In genomic region chr11:120710354-120711187, GRCh38 we compare ENCODE assay signal across 8 cellular contexts.
A peak's percentile ranks its signal among the peaks of the same experiment; 100 is the strongest.
DNase-seq lines count a peak whose midpoint lies in the region; ATAC-seq, FAIRE-seq and TF ChIP-seq lines count a peak whose summit lies in the region.

No MANE protein-coding gene starts in this region.

- H3K27me3 ChIP-seq in pancreas: no peaks in the 10 kb centered on the region
- H3K27me3 ChIP-seq in effector memory CD4-positive, alpha-beta T cell (replicated peaks; ENCODE audit: control insufficient read depth, insufficient read depth, low read length, poor library complexity, severe bottlenecking): no peaks in the 10 kb centered on the region

- in situ Hi-C loops in GM13976 (cut with MboI; ENCODE audit: low sequenced_read_pairs, unreplicated experiment): no loop called here

- DNase-seq in NCI-H69 (lab: John Stamatoyannopoulos, UW) (peak; percentile 24), fibroblast of pulmonary artery (ENCODE audit: low read depth) (peak; percentile 84), pancreas (peak in 3 of 6 donors; percentile 6 to 30 (median 18)), germinal center (ENCODE audit: low spot score) (no peak), GM13976 (ENCODE audit: low spot score) (no peak)
- no peak for DNase-seq in effector memory CD4-positive, alpha-beta T cell
- no peak for DNase-seq in stimulated activated naive CD4-positive, alpha-beta T cell treated with Interleukin-2 at 50 U/mL for 16 hours (lab: John Stamatoyannopoulos, UW)

- FAIRE-seq in pancreas (lab: Jason Lieb, UNC): no peak

- no peak for TF ChIP-seq CTCF in fibroblast of pulmonary artery (IDR thresholded peaks at IDR 0.05; ENCODE audit: low read length, missing control alignments)
- no peak for TF ChIP-seq CTCF in pancreas (IDR thresholded peaks at IDR 0.05)
- no peak for TF ChIP-seq CTCF in GM13976 (IDR thresholded peaks at IDR 0.05; ENCODE audit: borderline replicate concordance, control extremely low read depth, extremely low read depth, insufficient read depth, missing control alignments)

- WGBS in pancreas, 2 donors: 47 to 49% methylated on average over 15 of the region's 15 CpGs

- intact Hi-C loops in pancreas (cut with DNase I): no loop called here

- no peak overlapping the region for H3K27ac ChIP-seq in pancreas
- no peak overlapping the region for H3K27ac ChIP-seq in effector memory CD4-positive, alpha-beta T cell (ENCODE audit: insufficient read depth, low read length, poor library complexity, severe bottlenecking)

- no peaks in the 10 kb centered on the region for H3K4me1 ChIP-seq in pancreas
- no peaks in the 10 kb centered on the region for H3K4me1 ChIP-seq in effector memory CD4-positive, alpha-beta T cell (ENCODE audit: control insufficient read depth, insufficient read depth, low read length, poor library complexity, severe bottlenecking)

- no peaks in the 10 kb centered on the region for H3K36me3 ChIP-seq in pancreas
- no peaks in the 10 kb centered on the region for H3K36me3 ChIP-seq in effector memory CD4-positive, alpha-beta T cell (ENCODE audit: control insufficient read depth, insufficient read depth, low read length)

- no peak overlapping the region for H3K4me3 ChIP-seq in fibroblast of pulmonary artery (replicated peaks; ENCODE audit: low read depth, low read length)
- no peak overlapping the region for H3K4me3 ChIP-seq in pancreas
- no peak overlapping the region for H3K4me3 ChIP-seq in effector memory CD4-positive, alpha-beta T cell (ENCODE audit: insufficient read depth, low read depth, low read length, poor library complexity, severe bottlenecking)

- ATAC-seq in GM21390 (IDR thresholded peaks at IDR 0.05; ENCODE audit: unreplicated experiment): peak; percentile 24
- ATAC-seq in pancreas: peak in 3 of 4 donors; percentile 62 to 71 (median 70)

- no peaks in the 10 kb centered on the region for H3K9me3 ChIP-seq in pancreas
- no peaks in the 10 kb centered on the region for H3K9me3 ChIP-seq in effector memory CD4-positive, alpha-beta T cell (ENCODE audit: control insufficient read depth, low read length)

Comparison
In these comparisons a context has a peak if more than half of its experiments do, and no peak if none do; other contexts are left out.
1. DNase-seq: peak in NCI-H69 (single experiment) and fibroblast of pulmonary artery (single experiment); none in germinal center (single experiment), effector memory CD4-positive, alpha-beta T cell (0 of 3), stimulated activated naive CD4-positive, alpha-beta T cell treated with Interleukin-2 at 50 U/mL for 16 hours (single experiment) and GM13976 (single experiment).